ENCODE assay signal across 24 cellular contexts in genomic region chr2:159208449-159208848, GRCh38.
A peak's percentile ranks its signal among the peaks of the same experiment; 100 is the strongest.
DNase-seq lines count a peak whose midpoint lies in the region; TF ChIP-seq lines count a peak whose summit lies in the region.
"Had no signal": no experiment of that assay in that cellular context is flagged by ENCODE, and none has a peak within 500 bp of the region (broad histone marks: within the 10 kb centered on the region; RNA-seq: fewer than 3 reads in every experiment).

No MANE protein-coding gene starts in this region.

- no peak overlapping the region for H3K4me3 ChIP-seq in OCI-LY3 (ENCODE audit: low read length)
- no peak overlapping the region for H3K4me3 ChIP-seq in Peyer's patch
- H3K4me3 ChIP-seq: stomach had no signal

- no peak overlapping the region for H2AFZ ChIP-seq in OCI-LY3 (ENCODE audit: low read depth, low read length)

- no peak overlapping the region for H3K4me3 Mint-ChIP-seq in mesothelial cell of epicardium
- H3K4me3 Mint-ChIP-seq: T-helper 17 cell had no signal

- no peaks in the 10 kb centered on the region for H3K36me3 ChIP-seq in OCI-LY3 (replicated peaks; ENCODE audit: low read depth, low read length)
- peaks cover 0 to 16% (median 0%) of the 10 kb centered on the region in 3 donors for H3K36me3 ChIP-seq in Peyer's patch

- no peaks in the 10 kb centered on the region for H3K27me3 ChIP-seq in OCI-LY3 (ENCODE audit: low read depth, low read length)
- no peaks in the 10 kb centered on the region for H3K27me3 ChIP-seq in Peyer's patch
- H3K27me3 ChIP-seq: stomach had no signal

- H3K27ac ChIP-seq in OCI-LY3 (ENCODE audit: low read length) = no peak overlapping the region
- no peak overlapping the region for H3K27ac ChIP-seq in Peyer's patch
- H3K27ac ChIP-seq: 22Rv1, KMS-11 had no signal

- H3K9me3 ChIP-seq in OCI-LY3 (ENCODE audit: insufficient read depth, low read length) (no peaks in the 10 kb centered on the region), Peyer's patch (no peaks in the 10 kb centered on the region)
- H3K9me3 ChIP-seq: stomach had no signal

- no peaks in the 10 kb centered on the region for H4K20me1 ChIP-seq in OCI-LY3 (ENCODE audit: insufficient read depth, low read length)

- no peak for TF ChIP-seq POLR2A in Peyer's patch (IDR thresholded peaks at IDR 0.05)

- no peaks in the 10 kb centered on the region for H3K79me2 ChIP-seq in OCI-LY3 (ENCODE audit: low read length)

- no peaks in the 10 kb centered on the region for H3K4me1 ChIP-seq in OCI-LY3 (ENCODE audit: low read length)
- H3K4me1 ChIP-seq in Peyer's patch = no peaks in the 10 kb centered on the region

- DNase-seq in DMS 273 (lab: John Stamatoyannopoulos, UW; ENCODE audit: unreplicated experiment) (peak; percentile 14), DMS 273 treated with DMSO at 0.1 percent for 48 hours (lab: John Stamatoyannopoulos, UW) (no peak), dermis blood vessel endothelial cell (peak; percentile 39), mesothelial cell of epicardium (ENCODE audit: low spot score in 2 of 2, unreplicated experiment in 2 of 2) (no peak), NCI-H1694 (lab: John Stamatoyannopoulos, UW) (no peak), Peyer's patch (no peak)
- DNase-seq in stimulated activated CD4-positive, alpha-beta T cell treated with anti-CD3 and anti-CD28 coated beads, Interleukin-2, amount 100 ng/mL, for 48 hours = no peak
- DNase-seq: activated CD8-positive, alpha-beta memory T cell treated with anti-CD3 and anti-CD28 coated beads, Interleukin-2, amount 50 U/mL, for 48 hours; AML-193; DND-41; HCEC 1CT; left cardiac atrium; NCI-H1092; NCI-H2107; NCI-H524 treated with DMSO at 0.1 percent for 48 hours; PC-3; SIG-M5; small intestine; stimulated activated CD4-positive, alpha-beta T cell treated with anti-CD3 and anti-CD28 coated beads, Interleukin-4, amount 100 ng/mL, for 1 hour; stomach; T-helper 17 cell had no signal

- TF ChIP-seq CTCF in OCI-LY3 (IDR thresholded peaks at IDR 0.05; ENCODE audit: low read depth, low read length) = peak; percentile 49
- TF ChIP-seq CTCF in mesothelial cell of epicardium (IDR thresholded peaks at IDR 0.05; ENCODE audit: unreplicated experiment) = no peak
- TF ChIP-seq CTCF in Peyer's patch (IDR thresholded peaks at IDR 0.05) = no peak

- peaks cover 34% of the 10 kb centered on the region for H3K4me1 Mint-ChIP-seq in mesothelial cell of epicardium

- peak overlapping the region; percentile 91 for H3K27ac Mint-ChIP-seq in mesothelial cell of epicardium

- H3K36me3 Mint-ChIP-seq in mesothelial cell of epicardium = peaks cover 42% of the 10 kb centered on the region

- H3K9ac ChIP-seq in OCI-LY3 (ENCODE audit: low read length) = no peak overlapping the region
- H3K9ac ChIP-seq: KMS-11 had no signal

- H3K27me3 Mint-ChIP-seq in mesothelial cell of epicardium (ENCODE audit: low read depth) = no peaks in the 10 kb centered on the region
- H3K27me3 Mint-ChIP-seq: T-helper 17 cell had no signal

- H3K9me3 Mint-ChIP-seq in mesothelial cell of epicardium = no peaks in the 10 kb centered on the region

- H3K4me2 ChIP-seq in OCI-LY3 (ENCODE audit: low read length) = no peak overlapping the region
- H3K4me2 ChIP-seq: KMS-11 had no signal

Comparison
In these comparisons a context has a peak if more than half of its experiments do, and no peak if none do; other contexts are left out.
1. DNase-seq: peak in DMS 273 (single experiment) and dermis blood vessel endothelial cell (single experiment); none in DMS 273 treated with DMSO at 0.1 percent for 48 hours (single experiment), mesothelial cell of epicardium (0 of 2), stimulated activated CD4-positive, alpha-beta T cell treated with anti-CD3 and anti-CD28 coated beads, Interleukin-2, amount 100 ng/mL, for 48 hours (0 of 2), NCI-H1694 (single experiment) and Peyer's patch (0 of 3).